1 cellular context compared by ENCODE assay signal in genomic region chr16:1812732-1813163, GRCh38.
TF ChIP-seq lines count a peak whose summit lies in the region.

No MANE protein-coding gene starts in this region.

TF ChIP-seq in endothelial cell of umbilical vein, 7 proteins besides CTCF, POLR2A, EP300 and RAD21:
- TF ChIP-seq POLR2AphosphoS5 (IDR thresholded peaks at IDR 0.05; ENCODE audit: insufficient read depth, low read depth, low read length) (no peak), MYC (IDR thresholded peaks at IDR 0.05; ENCODE audit: low read depth, low read length) (no peak), MAX (IDR thresholded peaks at IDR 0.05; ENCODE audit: insufficient read depth, insufficient read length) (no peak), GATA2 (IDR thresholded peaks at IDR 0.05; ENCODE audit: insufficient read depth, insufficient read length, low read depth, low read length) (no peak), FOS (IDR thresholded peaks at IDR 0.05; ENCODE audit: borderline replicate concordance, insufficient read depth, low read length) (no peak), EZH2 (IDR thresholded peaks at IDR 0.05; ENCODE audit: borderline replicate concordance, low read depth, low read length, severe bottlenecking) (no peak), JUN (IDR thresholded peaks at IDR 0.05; ENCODE audit: borderline replicate concordance, insufficient read depth, insufficient read length, low read depth) (no peak)
